2 cellular contexts compared by ENCODE assay signal in genomic region chr7:99290148-99290547, GRCh38. TPM values are rescaled to one million over a fixed set of nuclear protein-coding genes. Genes with fewer than 3 reads are reported as not detected.
"Had no signal": no experiment of that assay in that cellular context is flagged by ENCODE, and none has a peak within 500 bp of the region (broad histone marks: within the 10 kb centered on the region; RNA-seq: fewer than 3 reads in every experiment).

No MANE protein-coding gene starts in this region.

RNA-seq across cellular contexts. Expression of gene MYH16, which starts 17.5 kb away (rescaled TPM):
- total RNA-seq: LHCN-M2, NCI-H460 had no signal
